In genomic region chr12:25377475-25378179, GRCh38 we compare ENCODE assay signal across 9 cellular contexts.
DNase-seq lines count a peak whose midpoint lies in the region; ATAC-seq and TF ChIP-seq lines count a peak whose summit lies in the region.
"Had no signal": no experiment of that assay in that cellular context is flagged by ENCODE, and none has a peak within 500 bp of the region (broad histone marks: within the 10 kb centered on the region; RNA-seq: fewer than 3 reads in every experiment).

No MANE protein-coding gene starts in this region.

- no peak for ATAC-seq in GM18873 (IDR thresholded peaks at IDR 0.05; ENCODE audit: low FRiP score, unreplicated experiment)

- H3K36me3 Mint-ChIP-seq in T-helper 1 cell treated with Interleukin-12 subunit alpha and Interleukin-12 subunit beta and Interleukin-4 antibody, amounts not matched to agents 30 μg/mL and 1 μg/mL, for 36 hours (ENCODE audit: low read depth) = peaks cover 7% of the 10 kb centered on the region

- no peak for TF ChIP-seq CTCF in fibroblast of villous mesenchyme (IDR thresholded peaks at IDR 0.05; ENCODE audit: insufficient read depth, low read depth, low read length)
- TF ChIP-seq CTCF in coronary artery (IDR thresholded peaks at IDR 0.05) = no peak

- H2AFZ ChIP-seq in ACC112 (ENCODE audit: low read length, unreplicated experiment) = peak overlapping the region; percentile 5

- no peaks in the 10 kb centered on the region for H3K79me2 ChIP-seq in ACC112 (ENCODE audit: control insufficient read depth, insufficient read depth, low read length, unreplicated experiment)

- no peaks in the 10 kb centered on the region for H3K27me3 Mint-ChIP-seq in T-helper 1 cell treated with Interleukin-12 subunit alpha and Interleukin-12 subunit beta and Interleukin-4 antibody, amounts not matched to agents 30 μg/mL and 1 μg/mL, for 36 hours (ENCODE audit: low read depth)

- H3K4me1 Mint-ChIP-seq in T-helper 1 cell treated with Interleukin-12 subunit alpha and Interleukin-12 subunit beta and Interleukin-4 antibody, amounts not matched to agents 30 μg/mL and 1 μg/mL, for 36 hours (ENCODE audit: low read depth) = peaks cover 57% of the 10 kb centered on the region

- peak; percentile 31 for DNase-seq in H4 (ENCODE audit: low spot score)
- DNase-seq in fibroblast of villous mesenchyme (ENCODE audit: low read depth) = peak; percentile 56
- no peak for DNase-seq in coronary artery (ENCODE audit: low spot score)
- DNase-seq in HuH-7 (ENCODE audit: low spot score) = no peak
- DNase-seq in NCI-H345 (lab: John Stamatoyannopoulos, UW) = no peak

- H3K27me3 ChIP-seq in ACC112 (ENCODE audit: insufficient read depth, low read length) = no peaks in the 10 kb centered on the region

- peaks cover 9% of the 10 kb centered on the region for H3K4me1 ChIP-seq in ACC112 (ENCODE audit: control insufficient read depth, insufficient read depth, low read length, unreplicated experiment)

- H3K9me3 Mint-ChIP-seq in T-helper 1 cell treated with Interleukin-12 subunit alpha and Interleukin-12 subunit beta and Interleukin-4 antibody, amounts not matched to agents 30 μg/mL and 1 μg/mL, for 36 hours = no peaks in the 10 kb centered on the region

- H3K4me3 ChIP-seq in ACC112 (ENCODE audit: low read depth, low read length) (peak overlapping the region; percentile 15; the same call in 1 of the 2 replicates), fibroblast of villous mesenchyme (ENCODE audit: low read depth, low read length) (no peak overlapping the region), coronary artery (no peak overlapping the region)
- H3K4me3 ChIP-seq: SK-N-MC had no signal

- no peaks in the 10 kb centered on the region for H3K36me3 ChIP-seq in ACC112 (ENCODE audit: insufficient read depth, low read length)

- H3K27ac Mint-ChIP-seq in T-helper 1 cell treated with Interleukin-12 subunit alpha and Interleukin-12 subunit beta and Interleukin-4 antibody, amounts not matched to agents 30 μg/mL and 1 μg/mL, for 36 hours = peak overlapping the region; percentile 85

- peak overlapping the region; percentile 14; the same call in 1 of the 2 replicates for H3K27ac ChIP-seq in ACC112 (ENCODE audit: low read depth, low read length)
- H3K27ac ChIP-seq in coronary artery = no peak overlapping the region
- H3K27ac ChIP-seq: SK-N-MC had no signal

- peak overlapping the region; percentile 41 for H3K4me3 Mint-ChIP-seq in T-helper 1 cell treated with Interleukin-12 subunit alpha and Interleukin-12 subunit beta and Interleukin-4 antibody, amounts not matched to agents 30 μg/mL and 1 μg/mL, for 36 hours

Comparison
In these comparisons a context has a peak if more than half of its experiments do, and no peak if none do; other contexts are left out.
1. DNase-seq: peak in H4 (single experiment) and fibroblast of villous mesenchyme (single experiment); none in coronary artery (single experiment), HuH-7 (single experiment) and NCI-H345 (single experiment).